In the genomic region with DNA sequence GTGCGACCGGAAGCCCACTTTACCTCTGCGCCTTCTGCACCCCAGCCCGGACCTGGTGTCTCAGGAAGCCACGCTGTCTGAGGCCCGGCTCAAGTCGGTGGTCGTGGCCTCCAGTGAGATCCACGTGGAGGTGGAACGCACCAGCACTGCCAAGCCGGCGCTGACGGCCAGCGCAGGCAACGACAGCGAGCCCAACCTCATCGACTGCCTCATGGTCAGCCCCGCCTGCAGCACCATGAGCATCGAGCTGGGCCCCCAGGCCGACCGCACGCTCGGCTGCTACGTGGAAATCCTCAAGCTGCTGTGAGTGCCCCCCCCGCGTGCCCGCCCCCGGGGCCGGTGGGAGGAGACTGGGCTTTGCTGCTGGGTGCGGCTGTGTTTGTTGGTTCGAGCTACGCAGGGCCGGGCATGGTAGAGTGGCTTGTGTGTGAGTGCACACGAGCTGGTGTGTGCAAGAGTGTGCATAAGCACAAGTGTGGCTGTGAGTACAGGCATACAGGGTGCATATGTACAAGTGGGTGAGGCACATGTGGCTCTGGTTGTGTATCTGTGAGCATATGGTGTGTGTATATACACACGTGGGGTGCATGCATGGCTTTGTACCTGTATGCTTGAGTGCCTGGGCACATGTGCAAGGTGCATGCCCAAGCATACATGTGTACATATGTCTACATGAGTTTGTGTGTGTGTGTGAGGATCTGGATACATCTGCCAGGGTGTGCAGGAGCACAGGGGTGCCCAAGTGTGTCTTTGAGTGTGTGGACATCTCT, we compare ENCODE assay signal across 1 cellular context.
TF ChIP-seq lines count a peak whose summit lies in the region.

No MANE protein-coding gene starts in this region.

TF ChIP-seq in HepG2, 621 proteins besides CTCF, POLR2A, EP300 and RAD21 (continued from another document):
- no peak for TF ChIP-seq ZGPAT (CRISPR knock-in tag; IDR thresholded peaks at IDR 0.05)
- peak; percentile 77 for TF ChIP-seq RBM22 (optimal IDR thresholded peaks at IDR 0.05; ENCODE audit: low read length)
- peak; percentile 82 for TF ChIP-seq AGO2 (optimal IDR thresholded peaks at IDR 0.05; ENCODE audit: low read depth, low read length)
- TF ChIP-seq KDM6A (CRISPR knock-in tag; IDR thresholded peaks at IDR 0.05; ENCODE audit: low read depth) = no peak
- TF ChIP-seq ZNF687 (CRISPR knock-in tag; IDR thresholded peaks at IDR 0.05) = 0 out of 2 replicates have a peak, but pooled peaks have one; percentile 9
- TF ChIP-seq PRDM15 (CRISPR knock-in tag; IDR thresholded peaks at IDR 0.05) = no peak
- no peak for TF ChIP-seq AGO1 (IDR thresholded peaks at IDR 0.05; ENCODE audit: low read depth, low read length, poor library complexity, severe bottlenecking)
- TF ChIP-seq, protein P1, sequence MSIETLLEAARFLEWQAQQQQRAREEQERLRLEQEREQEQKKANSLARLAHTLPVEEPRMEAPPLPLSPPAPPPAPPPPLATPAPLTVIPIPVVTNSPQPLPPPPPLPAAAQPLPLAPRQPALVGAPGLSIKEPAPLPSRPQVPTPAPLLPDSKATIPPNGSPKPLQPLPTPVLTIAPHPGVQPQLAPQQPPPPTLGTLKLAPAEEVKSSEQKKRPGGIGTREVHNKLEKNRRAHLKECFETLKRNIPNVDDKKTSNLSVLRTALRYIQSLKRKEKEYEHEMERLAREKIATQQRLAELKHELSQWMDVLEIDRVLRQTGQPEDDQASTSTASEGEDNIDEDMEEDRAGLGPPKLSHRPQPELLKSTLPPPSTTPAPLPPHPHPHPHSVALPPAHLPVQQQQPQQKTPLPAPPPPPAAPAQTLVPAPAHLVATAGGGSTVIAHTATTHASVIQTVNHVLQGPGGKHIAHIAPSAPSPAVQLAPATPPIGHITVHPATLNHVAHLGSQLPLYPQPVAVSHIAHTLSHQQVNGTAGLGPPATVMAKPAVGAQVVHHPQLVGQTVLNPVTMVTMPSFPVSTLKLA (IDR thresholded peaks at IDR 0.05) = peak; percentile 70
- TF ChIP-seq CEBPG (CRISPR knock-in tag; IDR thresholded peaks at IDR 0.05) = no peak
- TF ChIP-seq ZKSCAN5 (CRISPR knock-in tag; IDR thresholded peaks at IDR 0.05) = no peak
- TF ChIP-seq ZBTB42 (CRISPR knock-in tag; IDR thresholded peaks at IDR 0.05) = no peak
- TF ChIP-seq, protein P2, sequence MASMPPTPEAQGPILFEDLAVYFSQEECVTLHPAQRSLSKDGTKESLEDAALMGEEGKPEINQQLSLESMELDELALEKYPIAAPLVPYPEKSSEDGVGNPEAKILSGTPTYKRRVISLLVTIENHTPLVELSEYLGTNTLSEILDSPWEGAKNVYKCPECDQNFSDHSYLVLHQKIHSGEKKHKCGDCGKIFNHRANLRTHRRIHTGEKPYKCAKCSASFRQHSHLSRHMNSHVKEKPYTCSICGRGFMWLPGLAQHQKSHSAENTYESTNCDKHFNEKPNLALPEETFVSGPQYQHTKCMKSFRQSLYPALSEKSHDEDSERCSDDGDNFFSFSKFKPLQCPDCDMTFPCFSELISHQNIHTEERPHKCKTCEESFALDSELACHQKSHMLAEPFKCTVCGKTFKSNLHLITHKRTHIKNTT (CRISPR knock-in tag; IDR thresholded peaks at IDR 0.05) = no peak
- TF ChIP-seq NFRKB (IDR thresholded peaks at IDR 0.05) = no peak
- TF ChIP-seq SAP130 (CRISPR knock-in tag; IDR thresholded peaks at IDR 0.05; ENCODE audit: low read depth) = no peak
- TF ChIP-seq HIC2 (CRISPR knock-in tag; IDR thresholded peaks at IDR 0.05; ENCODE audit: low read depth) = 0 out of 2 replicates have a peak, but pooled peaks have one; percentile 24
- TF ChIP-seq, protein P3, sequence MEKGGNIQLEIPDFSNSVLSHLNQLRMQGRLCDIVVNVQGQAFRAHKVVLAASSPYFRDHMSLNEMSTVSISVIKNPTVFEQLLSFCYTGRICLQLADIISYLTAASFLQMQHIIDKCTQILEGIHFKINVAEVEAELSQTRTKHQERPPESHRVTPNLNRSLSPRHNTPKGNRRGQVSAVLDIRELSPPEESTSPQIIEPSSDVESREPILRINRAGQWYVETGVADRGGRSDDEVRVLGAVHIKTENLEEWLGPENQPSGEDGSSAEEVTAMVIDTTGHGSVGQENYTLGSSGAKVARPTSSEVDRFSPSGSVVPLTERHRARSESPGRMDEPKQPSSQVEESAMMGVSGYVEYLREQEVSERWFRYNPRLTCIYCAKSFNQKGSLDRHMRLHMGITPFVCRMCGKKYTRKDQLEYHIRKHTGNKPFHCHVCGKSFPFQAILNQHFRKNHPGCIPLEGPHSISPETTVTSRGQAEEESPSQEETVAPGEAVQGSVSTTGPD (CRISPR knock-in tag; IDR thresholded peaks at IDR 0.05) = no peak
- TF ChIP-seq DRAP1 (CRISPR knock-in tag; IDR thresholded peaks at IDR 0.05) = no peak
- no peak for TF ChIP-seq ZNF577 (CRISPR knock-in tag; IDR thresholded peaks at IDR 0.05; ENCODE audit: borderline replicate concordance, low read depth)
- TF ChIP-seq ZNF776 (CRISPR knock-in tag; IDR thresholded peaks at IDR 0.05) = peak; percentile 64; the same call in 1 of the 2 replicates
- TF ChIP-seq ATF6 (CRISPR knock-in tag; conservative IDR thresholded peaks at IDR 0.05) = no peak
- TF ChIP-seq, protein P4, sequence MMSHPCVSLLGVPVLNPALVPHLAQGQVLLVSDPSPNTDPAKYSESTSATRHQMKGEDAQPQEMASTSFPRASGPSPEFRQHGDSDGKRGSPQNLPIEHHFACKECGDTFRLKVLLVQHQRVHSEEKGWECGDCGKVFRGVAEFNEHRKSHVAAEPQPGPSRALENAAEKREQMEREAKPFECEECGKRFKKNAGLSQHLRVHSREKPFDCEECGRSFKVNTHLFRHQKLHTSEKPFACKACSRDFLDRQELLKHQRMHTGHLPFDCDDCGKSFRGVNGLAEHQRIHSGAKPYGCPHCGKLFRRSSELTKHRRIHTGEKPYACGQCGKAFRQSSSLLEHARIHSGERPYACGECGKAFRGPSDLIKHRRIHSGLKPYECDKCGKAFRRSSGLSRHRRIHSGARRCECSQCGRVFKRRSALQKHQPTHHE (CRISPR knock-in tag; IDR thresholded peaks at IDR 0.05; ENCODE audit: borderline replicate concordance) = no peak
- TF ChIP-seq SP4 (CRISPR knock-in tag; IDR thresholded peaks at IDR 0.05) = no peak
